Comparison of ENCODE assay signal across 1 cellular context in genomic region chr1:234531181-234532132, GRCh38.
TF ChIP-seq lines count a peak whose summit lies in the region.

No MANE protein-coding gene starts in this region.

TF ChIP-seq in GM23338, 12 proteins besides CTCF, POLR2A, EP300 and RAD21 (continued from another document):
- TF ChIP-seq ZNF462 (CRISPR knock-in tag; IDR thresholded peaks at IDR 0.05) (no peak), ZNF331 (CRISPR knock-in tag; IDR thresholded peaks at IDR 0.05; ENCODE audit: low read depth) (no peak), CREB1 (CRISPR knock-in tag; IDR thresholded peaks at IDR 0.05; ENCODE audit: low read depth) (no peak), ZNF114 (CRISPR knock-in tag; IDR thresholded peaks at IDR 0.05) (no peak), REST (IDR thresholded peaks at IDR 0.05; ENCODE audit: unreplicated experiment) (no peak), POLR2AphosphoS5 (IDR thresholded peaks at IDR 0.05; ENCODE audit: low read depth) (no peak), JUNB (IDR thresholded peaks at IDR 0.05; ENCODE audit: unreplicated experiment) (no peak), EZH2 (IDR thresholded peaks at IDR 0.05; ENCODE audit: low read depth, unreplicated experiment) (no peak)
- TF ChIP-seq, protein P1, sequence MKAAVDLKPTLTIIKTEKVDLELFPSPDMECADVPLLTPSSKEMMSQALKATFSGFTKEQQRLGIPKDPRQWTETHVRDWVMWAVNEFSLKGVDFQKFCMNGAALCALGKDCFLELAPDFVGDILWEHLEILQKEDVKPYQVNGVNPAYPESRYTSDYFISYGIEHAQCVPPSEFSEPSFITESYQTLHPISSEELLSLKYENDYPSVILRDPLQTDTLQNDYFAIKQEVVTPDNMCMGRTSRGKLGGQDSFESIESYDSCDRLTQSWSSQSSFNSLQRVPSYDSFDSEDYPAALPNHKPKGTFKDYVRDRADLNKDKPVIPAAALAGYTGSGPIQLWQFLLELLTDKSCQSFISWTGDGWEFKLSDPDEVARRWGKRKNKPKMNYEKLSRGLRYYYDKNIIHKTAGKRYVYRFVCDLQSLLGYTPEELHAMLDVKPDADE (IDR thresholded peaks at IDR 0.05) = no peak
